In genomic region chr5:40405985-40406384, GRCh38 we compare ENCODE assay signal across 14 cellular contexts.
DNase-seq lines count a peak whose midpoint lies in the region; ATAC-seq and TF ChIP-seq lines count a peak whose summit lies in the region.
"Had no signal": no experiment of that assay in that cellular context is flagged by ENCODE, and none has a peak within 500 bp of the region (broad histone marks: within the 10 kb centered on the region; RNA-seq: fewer than 3 reads in every experiment).

No MANE protein-coding gene starts in this region.

- peak overlapping the region; percentile 99 for H3K27ac Mint-ChIP-seq in activated T-helper 2 cell treated with anti-CD3 and anti-CD28 coated beads, Interferon-gamma antibody, Interleukin-2, Interleukin-4, amounts not matched to agents 10 μg/mL and 5 μg/mL and 100 μg/mL, durations not matched to agents 14 hours and 24 hours and 36 hours
- H3K27ac Mint-ChIP-seq in mesothelial cell of epicardium = peak overlapping the region; percentile 81

- peaks cover 21% of the 10 kb centered on the region for H3K36me3 Mint-ChIP-seq in activated T-helper 2 cell treated with anti-CD3 and anti-CD28 coated beads, Interferon-gamma antibody, Interleukin-2, Interleukin-4, amounts not matched to agents 10 μg/mL and 5 μg/mL and 100 μg/mL, durations not matched to agents 14 hours and 24 hours and 36 hours (ENCODE audit: low read depth)
- no peaks in the 10 kb centered on the region for H3K36me3 Mint-ChIP-seq in mesothelial cell of epicardium

- H3K27me3 Mint-ChIP-seq in activated T-helper 2 cell treated with anti-CD3 and anti-CD28 coated beads, Interferon-gamma antibody, Interleukin-2, Interleukin-4, amounts not matched to agents 10 μg/mL and 5 μg/mL and 100 μg/mL, durations not matched to agents 14 hours and 24 hours and 36 hours (ENCODE audit: low read depth) = no peaks in the 10 kb centered on the region
- peaks cover 2% of the 10 kb centered on the region for H3K27me3 Mint-ChIP-seq in mesothelial cell of epicardium (ENCODE audit: low read depth)

- H3K27ac ChIP-seq in left ventricle myocardium inferior (replicated peaks) (peak overlapping the region; percentile 67), upper lobe of right lung (peak overlapping the region; percentile 79)
- H3K27ac ChIP-seq: KMS-11 had no signal

- intact Hi-C loops in left ventricle myocardium inferior (cut with micrococcal nuclease) = loop anchor here (10.0 kb wide), 1 partner anchor 269 kb away; the partner anchor contains the start of gene PTGER4
- intact Hi-C loops in Right ventricle myocardium superior (cut with DNase I) = no loop called here
- intact Hi-C loops in activated T-helper 2 cell treated with anti-CD3 and anti-CD28 coated beads, Interferon-gamma antibody, Interleukin-2, Interleukin-4, amounts not matched to agents 10 μg/mL and 5 μg/mL and 100 μg/mL, durations not matched to agents 14 hours and 24 hours and 36 hours (cut with micrococcal nuclease) = loop anchor here (1.0 to 10.0 kb wide), 7 partner anchors 22 to 1191 kb away; partner anchors contain the start of genes FYB1 and RPL37
- intact Hi-C loops in upper lobe of right lung (cut with DNase I) = no loop called here

- no peaks in the 10 kb centered on the region for H3K9me3 ChIP-seq in left ventricle myocardium inferior (replicated peaks)
- no peaks in the 10 kb centered on the region for H3K9me3 ChIP-seq in upper lobe of right lung
- H3K9me3 ChIP-seq: prostate gland, tibial artery had no signal

- peaks cover 82% of the 10 kb centered on the region for H3K4me1 Mint-ChIP-seq in activated T-helper 2 cell treated with anti-CD3 and anti-CD28 coated beads, Interferon-gamma antibody, Interleukin-2, Interleukin-4, amounts not matched to agents 10 μg/mL and 5 μg/mL and 100 μg/mL, durations not matched to agents 14 hours and 24 hours and 36 hours (ENCODE audit: low read depth)
- peaks cover 46% of the 10 kb centered on the region for H3K4me1 Mint-ChIP-seq in mesothelial cell of epicardium

- H3K27me3 ChIP-seq in left ventricle myocardium inferior (ENCODE audit: low read depth) = no peaks in the 10 kb centered on the region
- H3K27me3 ChIP-seq in upper lobe of right lung = no peaks in the 10 kb centered on the region
- H3K27me3 ChIP-seq: tibial artery had no signal

- no peak for TF ChIP-seq CTCF in left ventricle myocardium inferior (IDR thresholded peaks at IDR 0.05; ENCODE audit: borderline replicate concordance)
- TF ChIP-seq CTCF in mesothelial cell of epicardium (IDR thresholded peaks at IDR 0.05; ENCODE audit: unreplicated experiment) = no peak
- no peak for TF ChIP-seq CTCF in upper lobe of right lung (IDR thresholded peaks at IDR 0.05)

- H3K4me3 ChIP-seq in left ventricle myocardium inferior (no peak overlapping the region), upper lobe of right lung (no peak overlapping the region)
- H3K4me3 ChIP-seq: PC-9, prostate gland, tibial artery had no signal

- DNase-seq in left ventricle myocardium inferior (no peak), Right ventricle myocardium superior (no peak), mesothelial cell of epicardium (ENCODE audit: low spot score in 2 of 2, unreplicated experiment in 2 of 2) (no peak), upper lobe of right lung (no peak), NCI-H1417 treated with DMSO at 0.1 percent for 48 hours (lab: John Stamatoyannopoulos, UW) (no peak), SHP77 (lab: John Stamatoyannopoulos, UW) (no peak)
- DNase-seq in activated T-helper 2 cell treated with anti-CD3 and anti-CD28 coated beads, Interferon-gamma antibody, Interleukin-2, Interleukin-4, amounts not matched to agents 10 μg/mL and 5 μg/mL and 100 μg/mL, durations not matched to agents 14 hours and 24 hours and 36 hours (ENCODE audit: low spot score) = no peak
- DNase-seq: T1000, tibial artery had no signal

- peak overlapping the region; percentile 47 for H3K4me3 Mint-ChIP-seq in activated T-helper 2 cell treated with anti-CD3 and anti-CD28 coated beads, Interferon-gamma antibody, Interleukin-2, Interleukin-4, amounts not matched to agents 10 μg/mL and 5 μg/mL and 100 μg/mL, durations not matched to agents 14 hours and 24 hours and 36 hours (ENCODE audit: low read depth)
- H3K4me3 Mint-ChIP-seq in mesothelial cell of epicardium = no peak overlapping the region

- no peaks in the 10 kb centered on the region for H3K9me3 Mint-ChIP-seq in activated T-helper 2 cell treated with anti-CD3 and anti-CD28 coated beads, Interferon-gamma antibody, Interleukin-2, Interleukin-4, amounts not matched to agents 10 μg/mL and 5 μg/mL and 100 μg/mL, durations not matched to agents 14 hours and 24 hours and 36 hours
- H3K9me3 Mint-ChIP-seq in mesothelial cell of epicardium = no peaks in the 10 kb centered on the region

- peaks cover 46% of the 10 kb centered on the region for H3K4me1 ChIP-seq in left ventricle myocardium inferior
- peaks cover 38% of the 10 kb centered on the region for H3K4me1 ChIP-seq in upper lobe of right lung
- H3K4me1 ChIP-seq: prostate gland had no signal

- H3K36me3 ChIP-seq in left ventricle myocardium inferior = no peaks in the 10 kb centered on the region
- no peaks in the 10 kb centered on the region for H3K36me3 ChIP-seq in upper lobe of right lung
- H3K36me3 ChIP-seq: prostate gland, tibial artery had no signal

- ATAC-seq in Right ventricle myocardium superior (ENCODE audit: poor library complexity) (no peak), upper lobe of right lung (no peak), GM18511 (IDR thresholded peaks at IDR 0.05; ENCODE audit: unreplicated experiment) (no peak)
- ATAC-seq: HCT116 had no signal

Comparison
In these comparisons a context has a peak if more than half of its experiments do, and no peak if none do; other contexts are left out.
1. intact Hi-C loops: an anchor here in left ventricle myocardium inferior (10.0 kb wide) and activated T-helper 2 cell treated with anti-CD3 and anti-CD28 coated beads, Interferon-gamma antibody, Interleukin-2, Interleukin-4, amounts not matched to agents 10 μg/mL and 5 μg/mL and 100 μg/mL, durations not matched to agents 14 hours and 24 hours and 36 hours (1.0 to 10.0 kb wide); none called in Right ventricle myocardium superior and upper lobe of right lung.